1 cellular context compared by ENCODE assay signal in genomic region chr10:119058005-119058404, GRCh38.
TF ChIP-seq lines count a peak whose summit lies in the region.

No MANE protein-coding gene starts in this region.

TF ChIP-seq in K562, 482 proteins besides CTCF, POLR2A, EP300 and RAD21:
- TF ChIP-seq NFIC (IDR thresholded peaks at IDR 0.05) (peak; percentile 58; the same call in 1 of the 2 replicates), RNF2 (IDR thresholded peaks at IDR 0.05) (no peak)
